In the genomic region with DNA sequence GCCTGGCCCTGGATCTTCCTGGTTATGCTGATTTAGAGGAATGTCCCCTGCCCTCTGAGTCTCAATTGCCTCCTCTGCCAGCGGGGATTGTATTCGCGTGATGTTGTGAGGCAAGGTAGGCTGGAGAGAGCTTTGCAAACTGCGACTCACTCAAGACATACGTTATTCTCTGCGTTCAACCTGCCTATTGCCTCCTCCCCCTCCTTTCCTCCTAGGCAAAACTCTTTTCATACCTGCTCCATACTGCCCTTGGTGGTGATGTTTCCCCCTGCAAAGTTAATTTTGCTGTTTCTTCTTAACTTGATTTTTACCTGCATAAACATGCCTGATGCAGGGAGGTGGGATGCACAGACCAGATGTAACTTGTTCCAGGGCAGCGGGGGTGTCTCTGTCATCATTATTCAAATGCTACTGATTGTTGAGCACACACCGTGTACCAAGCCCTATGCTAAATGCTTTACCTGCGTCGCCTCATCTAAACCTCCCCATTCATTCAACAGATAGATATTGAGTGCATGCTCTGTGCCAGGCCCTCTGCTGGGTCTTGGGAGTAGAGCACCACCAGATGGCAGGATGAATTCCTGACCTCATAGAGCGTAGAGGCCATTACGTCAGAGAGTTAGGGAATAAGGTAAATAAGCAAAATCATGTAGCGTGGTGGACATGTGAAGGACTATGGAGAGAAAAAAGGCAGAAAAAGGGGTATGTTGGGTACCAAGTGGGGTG, we compare ENCODE assay signal across 10 cellular contexts. TPM values are rescaled to one million over a fixed set of nuclear protein-coding genes. Genes with fewer than 3 reads are reported as not detected.
DNase-seq lines count a peak whose midpoint lies in the region; ATAC-seq and TF ChIP-seq lines count a peak whose summit lies in the region.
"Had no signal": no experiment of that assay in that cellular context is flagged by ENCODE, and none has a peak within 500 bp of the region (broad histone marks: within the 10 kb centered on the region; RNA-seq: fewer than 3 reads in every experiment).

No MANE protein-coding gene starts in this region.

- H3K9me3 Mint-ChIP-seq in WTC11 = 0 out of 2 replicates have a peak, but pooled peaks cover 3% of the 10 kb centered on the region
- H3K9me3 Mint-ChIP-seq: naive thymus-derived CD4-positive, alpha-beta T cell had no signal

- POLR2A ChIA-PET in WTC11 (lab: Charles Lee) = no interaction called here

- H3K27me3 Mint-ChIP-seq in WTC11 (ENCODE audit: low read depth) = no peaks in the 10 kb centered on the region

- H3K4me1 Mint-ChIP-seq in WTC11 = peaks cover 29% of the 10 kb centered on the region

- H3K27ac Mint-ChIP-seq in WTC11 = peak overlapping the region; percentile 29
- H3K27ac Mint-ChIP-seq: naive thymus-derived CD4-positive, alpha-beta T cell had no signal

- CTCF ChIA-PET in WTC11 (lab: Charles Lee) = interaction anchor here (0.6 to 1.6 kb wide), 9 partner anchors 8 to 66 kb away, joined by 3 to 9 read pairs (median 3); partner anchors contain the start of gene SGSM1

- peak; percentile 12 for DNase-seq in DMS53 treated with DMSO at 0.1 percent for 48 hours (lab: John Stamatoyannopoulos, UW; ENCODE audit: unreplicated experiment)
- peak; percentile 45 for DNase-seq in WTC11 (ENCODE audit: low spot score)
- peak; percentile 51 for DNase-seq in left kidney (ENCODE audit: low read depth, low spot score)
- no peak for DNase-seq in UCSD-AML1 (lab: John Stamatoyannopoulos, UW; ENCODE audit: unreplicated experiment)
- DNase-seq: activated CD4-positive, CD25-positive, alpha-beta regulatory T cell treated with anti-CD3 and anti-CD28 coated beads, Interleukin-2, amount 50 U/mL, for 72 hours; naive thymus-derived CD4-positive, alpha-beta T cell had no signal

- TF ChIP-seq EP300 in Ishikawa (IDR thresholded peaks at IDR 0.05; ENCODE audit: borderline replicate concordance) = no peak

- H3K36me3 Mint-ChIP-seq in WTC11 = no peaks in the 10 kb centered on the region
- H3K36me3 Mint-ChIP-seq: naive thymus-derived CD4-positive, alpha-beta T cell had no signal

- 0 out of 2 replicates have a peak, but pooled peaks have one; percentile 13 for TF ChIP-seq RAD21 in Ishikawa (IDR thresholded peaks at IDR 0.05; ENCODE audit: low read depth)

- ATAC-seq in WTC11 (peak; percentile 93), GM21515 (IDR thresholded peaks at IDR 0.05; ENCODE audit: unreplicated experiment) (no peak), HG03159 (IDR thresholded peaks at IDR 0.05; ENCODE audit: unreplicated experiment) (no peak), HG03432 (IDR thresholded peaks at IDR 0.05; ENCODE audit: unreplicated experiment) (no peak)
- ATAC-seq: naive thymus-derived CD4-positive, alpha-beta T cell had no signal

- TF ChIP-seq CTCF in WTC11 (IDR thresholded peaks at IDR 0.05) = 0 out of 2 replicates have a peak, but pooled peaks have one; percentile 16

- no peak overlapping the region for H3K4me3 Mint-ChIP-seq in WTC11
- H3K4me3 Mint-ChIP-seq: naive thymus-derived CD4-positive, alpha-beta T cell had no signal

TF ChIP-seq in Ishikawa, 13 proteins besides CTCF, POLR2A, EP300 and RAD21:
- TF ChIP-seq TEAD4 (IDR thresholded peaks at IDR 0.05) = no peak
- TF ChIP-seq YY1 (IDR thresholded peaks at IDR 0.05; ENCODE audit: low read depth) = no peak
- TF ChIP-seq TCF12 (IDR thresholded peaks at IDR 0.05; ENCODE audit: low read depth) = no peak
- TF ChIP-seq ZBTB7A (IDR thresholded peaks at IDR 0.05; ENCODE audit: low read depth) = no peak
- TF ChIP-seq CREB1 (IDR thresholded peaks at IDR 0.05; ENCODE audit: low read depth) = no peak

TF ChIP-seq in WTC11, 78 proteins besides CTCF, POLR2A, EP300 and RAD21:
- TF ChIP-seq ZBTB21 (CRISPR knock-in tag; IDR thresholded peaks at IDR 0.05; ENCODE audit: borderline replicate concordance) = 0 out of 2 replicates have a peak, but pooled peaks have one; percentile 27
- TF ChIP-seq, protein P1, sequence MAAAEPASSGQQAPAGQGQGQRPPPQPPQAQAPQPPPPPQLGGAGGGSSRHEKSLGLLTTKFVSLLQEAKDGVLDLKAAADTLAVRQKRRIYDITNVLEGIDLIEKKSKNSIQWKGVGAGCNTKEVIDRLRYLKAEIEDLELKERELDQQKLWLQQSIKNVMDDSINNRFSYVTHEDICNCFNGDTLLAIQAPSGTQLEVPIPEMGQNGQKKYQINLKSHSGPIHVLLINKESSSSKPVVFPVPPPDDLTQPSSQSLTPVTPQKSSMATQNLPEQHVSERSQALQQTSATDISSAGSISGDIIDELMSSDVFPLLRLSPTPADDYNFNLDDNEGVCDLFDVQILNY (CRISPR knock-in tag; IDR thresholded peaks at IDR 0.05) = no peak

RNA-seq across cellular contexts. Expression of gene SGSM1, which starts 29.0 kb away (rescaled TPM):
- 4.1 to 6.5 TPM (median 6.5 TPM) in 3 replicates for total RNA-seq in WTC11 (2021)
